Comparison of ENCODE assay signal across 9 cellular contexts in the genomic region with DNA sequence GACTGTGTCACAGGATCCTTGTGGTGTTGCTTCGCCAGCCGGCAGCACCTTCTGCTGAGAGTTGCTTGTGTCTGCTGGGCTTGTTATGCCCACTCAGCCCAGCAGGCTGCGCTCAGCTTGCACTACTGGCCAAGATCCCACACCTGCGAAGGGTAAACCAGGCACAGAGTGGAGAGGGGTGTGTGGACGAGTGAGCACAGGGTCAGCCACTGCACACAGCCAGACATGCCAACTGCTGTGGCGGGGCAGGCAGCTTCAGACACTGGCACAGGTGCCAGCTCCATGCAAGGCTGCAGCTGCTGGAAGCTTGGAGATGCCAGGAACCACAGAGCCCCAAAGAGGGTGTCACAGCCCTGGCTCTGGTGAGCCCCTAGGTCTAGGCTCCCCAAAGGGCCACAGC.
DNase-seq lines count a peak whose midpoint lies in the region; TF ChIP-seq lines count a peak whose summit lies in the region.
"Had no signal": no experiment of that assay in that cellular context is flagged by ENCODE, and none has a peak within 500 bp of the region (broad histone marks: within the 10 kb centered on the region; RNA-seq: fewer than 3 reads in every experiment).

No MANE protein-coding gene starts in this region.

- H3K27me3 ChIP-seq in stomach smooth muscle (ENCODE audit: control insufficient read depth in 1 of 2, insufficient read depth in 2 of 2, low read length in 2 of 2): no peaks in the 10 kb centered on the region

- TF ChIP-seq POLR2A in erythroblast (IDR thresholded peaks at IDR 0.05; ENCODE audit: low read length): no peak

- H3K36me3 ChIP-seq in stomach smooth muscle (ENCODE audit: control insufficient read depth in 2 of 2, insufficient read depth in 2 of 2, low read length in 2 of 2): no peaks in the 10 kb centered on the region

- H3K4me3 ChIP-seq in stomach smooth muscle (ENCODE audit: low read length in 2 of 2): no peak overlapping the region

- H3K9me3 ChIP-seq in stomach smooth muscle (ENCODE audit: control insufficient read depth in 2 of 2, low read length in 2 of 2): no peaks in the 10 kb centered on the region

- no peak overlapping the region for H3K9ac ChIP-seq in stomach smooth muscle (ENCODE audit: low read length in 2 of 2)

- DNase-seq in NCI-H1436 (lab: John Stamatoyannopoulos, UW) (peak; percentile 45), NCI-H1436 treated with DMSO at 0.1 percent for 48 hours (lab: John Stamatoyannopoulos, UW) (no peak), NCI-H774 (lab: John Stamatoyannopoulos, UW) (peak; percentile 42), erythroblast (lab: John Stamatoyannopoulos, UW) (peak; percentile 4 to 7), DMS153 (lab: John Stamatoyannopoulos, UW) (no peak), foreskin melanocyte (no peak), GM19240 (ENCODE audit: insufficient read length, low spot score) (no peak)
- DNase-seq: stimulated activated CD4-positive, alpha-beta T cell treated with anti-CD3 and anti-CD28 coated beads, Interleukin-4, amount 100 ng/mL, for 24 hours had no signal

- H3K4me1 ChIP-seq in stomach smooth muscle (ENCODE audit: control insufficient read depth, insufficient read depth, low read length): peaks cover 16% of the 10 kb centered on the region

- H3K27ac ChIP-seq in stomach smooth muscle (ENCODE audit: low read length): peak overlapping the region; percentile 37

Comparison
In these comparisons a context has a peak if more than half of its experiments do, and no peak if none do; other contexts are left out.
1. DNase-seq: peak in NCI-H1436 (single experiment), NCI-H774 (single experiment) and erythroblast (2 of 2); none in NCI-H1436 treated with DMSO at 0.1 percent for 48 hours (single experiment), DMS153 (single experiment), foreskin melanocyte (single experiment) and GM19240 (single experiment).